In the genomic region with DNA sequence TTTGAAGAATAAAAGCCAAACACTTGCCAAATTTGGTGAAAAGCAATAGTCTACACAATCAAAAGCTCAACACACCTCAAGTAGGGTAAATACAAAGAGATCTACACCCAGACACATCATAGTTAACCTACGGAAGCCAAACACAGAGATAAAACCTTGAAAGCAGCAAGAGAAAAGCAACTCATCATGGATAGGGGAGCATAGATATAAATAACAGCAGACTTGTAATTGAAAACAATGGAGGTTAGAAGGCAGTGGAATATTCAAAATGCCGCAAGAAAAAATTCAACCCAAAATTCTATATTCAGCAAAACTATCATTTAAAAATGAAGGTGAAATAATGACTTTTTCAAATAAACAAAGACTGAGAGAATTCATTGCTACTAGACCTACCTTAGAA, we compare ENCODE assay signal across 1 cellular context.
TF ChIP-seq lines count a peak whose summit lies in the region.

No MANE protein-coding gene starts in this region.

TF ChIP-seq in SK-N-SH, 30 proteins besides CTCF, POLR2A, EP300 and RAD21 (continued from another document):
- TF ChIP-seq, protein P1, sequence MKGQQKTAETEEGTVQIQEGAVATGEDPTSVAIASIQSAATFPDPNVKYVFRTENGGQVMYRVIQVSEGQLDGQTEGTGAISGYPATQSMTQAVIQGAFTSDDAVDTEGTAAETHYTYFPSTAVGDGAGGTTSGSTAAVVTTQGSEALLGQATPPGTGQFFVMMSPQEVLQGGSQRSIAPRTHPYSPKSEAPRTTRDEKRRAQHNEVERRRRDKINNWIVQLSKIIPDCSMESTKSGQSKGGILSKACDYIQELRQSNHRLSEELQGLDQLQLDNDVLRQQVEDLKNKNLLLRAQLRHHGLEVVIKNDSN (IDR thresholded peaks at IDR 0.05; ENCODE audit: borderline replicate concordance, low read depth): no peak
- TF ChIP-seq, protein P2, sequence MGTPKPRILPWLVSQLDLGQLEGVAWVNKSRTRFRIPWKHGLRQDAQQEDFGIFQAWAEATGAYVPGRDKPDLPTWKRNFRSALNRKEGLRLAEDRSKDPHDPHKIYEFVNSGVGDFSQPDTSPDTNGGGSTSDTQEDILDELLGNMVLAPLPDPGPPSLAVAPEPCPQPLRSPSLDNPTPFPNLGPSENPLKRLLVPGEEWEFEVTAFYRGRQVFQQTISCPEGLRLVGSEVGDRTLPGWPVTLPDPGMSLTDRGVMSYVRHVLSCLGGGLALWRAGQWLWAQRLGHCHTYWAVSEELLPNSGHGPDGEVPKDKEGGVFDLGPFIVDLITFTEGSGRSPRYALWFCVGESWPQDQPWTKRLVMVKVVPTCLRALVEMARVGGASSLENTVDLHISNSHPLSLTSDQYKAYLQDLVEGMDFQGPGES (IDR thresholded peaks at IDR 0.05; ENCODE audit: low read depth, low read length): no peak
- TF ChIP-seq FOSL2 (IDR thresholded peaks at IDR 0.05; ENCODE audit: borderline replicate concordance, low read depth) (no peak), RFX5 (IDR thresholded peaks at IDR 0.05; ENCODE audit: low read length) (no peak), GABPA (IDR thresholded peaks at IDR 0.05; ENCODE audit: low read depth) (no peak)
